In the genomic region with DNA sequence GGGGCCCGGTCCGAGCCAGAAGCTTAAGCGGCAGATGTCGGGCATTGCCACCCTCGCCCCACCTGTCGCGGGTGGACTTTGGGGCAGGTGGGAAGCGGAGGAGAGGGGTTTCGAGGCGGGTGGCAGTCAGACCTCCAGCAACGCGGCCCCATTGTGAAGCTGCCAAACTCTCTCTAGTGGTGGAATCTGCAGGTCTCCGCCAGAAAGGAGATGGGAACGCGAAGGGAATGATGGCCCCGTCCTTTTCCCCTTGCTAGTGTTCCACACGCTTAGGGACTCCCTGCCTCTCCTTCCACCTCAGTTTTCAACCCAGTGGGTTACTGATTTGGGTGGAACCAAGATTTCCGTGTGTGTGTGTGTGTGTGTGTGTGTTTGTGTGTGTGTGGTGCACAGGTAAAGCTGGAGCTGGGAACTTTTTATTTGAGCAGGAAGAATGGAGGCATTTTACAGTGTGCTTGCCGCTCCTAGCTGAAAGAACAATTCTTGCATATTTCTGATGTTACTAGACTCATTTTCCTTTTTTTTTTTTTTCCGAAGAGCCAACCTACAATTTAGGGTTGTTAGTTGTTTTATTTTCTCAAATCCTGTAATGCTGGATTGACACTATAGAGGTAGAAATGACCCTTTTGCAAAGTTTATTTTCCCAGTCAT, we compare ENCODE assay signal across 8 cellular contexts. TPM values are rescaled to one million over a fixed set of nuclear protein-coding genes. Genes with fewer than 3 reads are reported as not detected.
DNase-seq lines count a peak whose midpoint lies in the region; ATAC-seq and TF ChIP-seq lines count a peak whose summit lies in the region.

No MANE protein-coding gene starts in this region.

- H3K27me3 ChIP-seq in PC-9 (ENCODE audit: insufficient read depth, low read depth), result no peaks in the 10 kb centered on the region
- peaks cover 0 to 2% (median 0%) of the 10 kb centered on the region in 4 donors for H3K27me3 ChIP-seq in liver (ENCODE audit: control insufficient read depth in 4 of 4, insufficient read depth in 4 of 4, low read length in 3 of 4)

- H4K20me1 ChIP-seq in PC-9 (ENCODE audit: insufficient read depth), result no peaks in the 10 kb centered on the region

- H3K4me1 ChIP-seq in PC-9 (replicated peaks; ENCODE audit: insufficient read depth) (peaks cover 35% of the 10 kb centered on the region), liver (ENCODE audit: control insufficient read depth in 4 of 4, insufficient read depth in 4 of 4, low read length in 3 of 4) (peaks cover 0 to 19% (median 8%) of the 10 kb centered on the region in 4 donors)

- peaks cover 57% of the 10 kb centered on the region for H3K79me2 ChIP-seq in PC-9 (ENCODE audit: low read depth)

- peak overlapping the region; percentile 88 for H2AFZ ChIP-seq in PC-9

- no peak for TF ChIP-seq RAD21 in liver (IDR thresholded peaks at IDR 0.05)

- CTCF ChIA-PET in PC-9 (lab: Charles Lee), result interaction anchor here (0.5 to 0.7 kb wide), 2 partner anchors 202 to 215 kb away, joined by 3 to 16 read pairs; no protein-coding TSS in a partner anchor

- intact Hi-C loops in PC-9 (cut with micrococcal nuclease; ENCODE audit: unreplicated experiment), result no loop called here

- peak overlapping the region; percentile 73 for H3K27ac ChIP-seq in PC-9
- H3K27ac ChIP-seq in liver (ENCODE audit: low read depth in 1 of 2, low read length in 2 of 2), result peak overlapping the region; percentile 75 to 84

- peak overlapping the region; percentile 78 for H3K4me2 ChIP-seq in PC-9

- no peaks in the 10 kb centered on the region for H3F3A ChIP-seq in PC-9 (ENCODE audit: insufficient read depth, low read depth)

- H3K9me2 ChIP-seq in PC-9 (ENCODE audit: insufficient read depth), result no peaks in the 10 kb centered on the region

- H3K9me3 ChIP-seq in PC-9 (ENCODE audit: insufficient read depth, low read depth), result 0 out of 2 replicates have a peak, but pooled peaks cover 6% of the 10 kb centered on the region
- H3K9me3 ChIP-seq in liver (ENCODE audit: control insufficient read depth in 4 of 4, low read length in 3 of 4), result no peaks in the 10 kb centered on the region

- POLR2A ChIA-PET in PC-9 (lab: Charles Lee; ENCODE audit: unreplicated experiment), result interaction anchor here (0.5 to 0.7 kb wide), 2 partner anchors 11 to 454 kb away, joined by 3 to 6 read pairs; no protein-coding TSS in a partner anchor

- peak; percentile 31 for DNase-seq in AG08395 (ENCODE audit: low spot score)
- peak; percentile 32 for DNase-seq in GM10266 (ENCODE audit: extremely low spot score)
- DNase-seq in PC-9, result peak; percentile 33 to 45
- peak; percentile 41 for DNase-seq in cerebellum (ENCODE audit: low spot score)
- DNase-seq in superior temporal gyrus (ENCODE audit: extremely low spot score), result peak; percentile 70
- DNase-seq in CD1c-positive myeloid dendritic cell (ENCODE audit: extremely low spot score), result no peak

- 7% methylated on average over 20 of the region's 20 CpGs for WGBS in liver

- no peak for ATAC-seq in HG02981 (IDR thresholded peaks at IDR 0.05; ENCODE audit: unreplicated experiment)

- H3K4me3 ChIP-seq in PC-9, result peak overlapping the region; percentile 90
- peak overlapping the region; percentile 67 to 79 (median 77) for H3K4me3 ChIP-seq in liver (ENCODE audit: low read depth in 1 of 3, low read length in 3 of 3)

- BruUV-seq in PC-9 (replicated peaks; lab: Mats Ljungman, UMichigan), result TSS peak; percentile 39

- no peak overlapping the region for H3K9ac ChIP-seq in liver (ENCODE audit: low read depth in 1 of 2, low read length in 2 of 2)

- TF ChIP-seq CTCF in GM10266 (IDR thresholded peaks at IDR 0.05; ENCODE audit: control insufficient read depth, insufficient read depth, low read depth, missing control alignments) (no peak), PC-9 (conservative IDR thresholded peaks at IDR 0.05) (no peak), liver (IDR thresholded peaks at IDR 0.05; ENCODE audit: low read depth, low read length, missing input control) (no peak)

- H3K36me3 ChIP-seq in PC-9 (ENCODE audit: low read depth) (peaks cover 3% of the 10 kb centered on the region; the same call in 1 of the 2 replicates), liver (ENCODE audit: control insufficient read depth in 4 of 4, insufficient read depth in 3 of 4, low read depth in 1 of 4, low read length in 3 of 4) (no peaks in the 10 kb centered on the region)

TF ChIP-seq in liver, 16 proteins besides CTCF, POLR2A, EP300 and RAD21:
- TF ChIP-seq, protein P1, sequence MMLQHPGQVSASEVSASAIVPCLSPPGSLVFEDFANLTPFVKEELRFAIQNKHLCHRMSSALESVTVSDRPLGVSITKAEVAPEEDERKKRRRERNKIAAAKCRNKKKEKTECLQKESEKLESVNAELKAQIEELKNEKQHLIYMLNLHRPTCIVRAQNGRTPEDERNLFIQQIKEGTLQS (IDR thresholded peaks at IDR 0.05), result no peak
- TF ChIP-seq, protein P2, sequence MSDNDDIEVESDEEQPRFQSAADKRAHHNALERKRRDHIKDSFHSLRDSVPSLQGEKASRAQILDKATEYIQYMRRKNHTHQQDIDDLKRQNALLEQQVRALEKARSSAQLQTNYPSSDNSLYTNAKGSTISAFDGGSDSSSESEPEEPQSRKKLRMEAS (IDR thresholded peaks at IDR 0.05), result no peak
- TF ChIP-seq JUND (IDR thresholded peaks at IDR 0.05), result no peak
- TF ChIP-seq HNF4A (conservative IDR thresholded peaks at IDR 0.05), result no peak
- TF ChIP-seq SP1 (IDR thresholded peaks at IDR 0.05), result no peak
- no peak for TF ChIP-seq FOXA2 (IDR thresholded peaks at IDR 0.05)
- TF ChIP-seq, protein P3, sequence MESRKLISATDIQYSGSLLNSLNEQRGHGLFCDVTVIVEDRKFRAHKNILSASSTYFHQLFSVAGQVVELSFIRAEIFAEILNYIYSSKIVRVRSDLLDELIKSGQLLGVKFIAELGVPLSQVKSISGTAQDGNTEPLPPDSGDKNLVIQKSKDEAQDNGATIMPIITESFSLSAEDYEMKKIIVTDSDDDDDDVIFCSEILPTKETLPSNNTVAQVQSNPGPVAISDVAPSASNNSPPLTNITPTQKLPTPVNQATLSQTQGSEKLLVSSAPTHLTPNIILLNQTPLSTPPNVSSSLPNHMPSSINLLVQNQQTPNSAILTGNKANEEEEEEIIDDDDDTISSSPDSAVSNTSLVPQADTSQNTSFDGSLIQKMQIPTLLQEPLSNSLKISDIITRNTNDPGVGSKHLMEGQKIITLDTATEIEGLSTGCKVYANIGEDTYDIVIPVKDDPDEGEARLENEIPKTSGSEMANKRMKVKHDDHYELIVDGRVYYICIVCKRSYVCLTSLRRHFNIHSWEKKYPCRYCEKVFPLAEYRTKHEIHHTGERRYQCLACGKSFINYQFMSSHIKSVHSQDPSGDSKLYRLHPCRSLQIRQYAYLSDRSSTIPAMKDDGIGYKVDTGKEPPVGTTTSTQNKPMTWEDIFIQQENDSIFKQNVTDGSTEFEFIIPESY (IDR thresholded peaks at IDR 0.05), result no peak
- no peak for TF ChIP-seq NR2F2 (IDR thresholded peaks at IDR 0.05)
- no peak for TF ChIP-seq GABPA (IDR thresholded peaks at IDR 0.05 in 1 of 2, conservative IDR thresholded peaks at IDR 0.05 in 1 of 2)
- TF ChIP-seq HNF4G (IDR thresholded peaks at IDR 0.05), result no peak
- TF ChIP-seq RXRA (IDR thresholded peaks at IDR 0.05), result no peak
- no peak for TF ChIP-seq YY1 (IDR thresholded peaks at IDR 0.05)
- TF ChIP-seq, protein P4, sequence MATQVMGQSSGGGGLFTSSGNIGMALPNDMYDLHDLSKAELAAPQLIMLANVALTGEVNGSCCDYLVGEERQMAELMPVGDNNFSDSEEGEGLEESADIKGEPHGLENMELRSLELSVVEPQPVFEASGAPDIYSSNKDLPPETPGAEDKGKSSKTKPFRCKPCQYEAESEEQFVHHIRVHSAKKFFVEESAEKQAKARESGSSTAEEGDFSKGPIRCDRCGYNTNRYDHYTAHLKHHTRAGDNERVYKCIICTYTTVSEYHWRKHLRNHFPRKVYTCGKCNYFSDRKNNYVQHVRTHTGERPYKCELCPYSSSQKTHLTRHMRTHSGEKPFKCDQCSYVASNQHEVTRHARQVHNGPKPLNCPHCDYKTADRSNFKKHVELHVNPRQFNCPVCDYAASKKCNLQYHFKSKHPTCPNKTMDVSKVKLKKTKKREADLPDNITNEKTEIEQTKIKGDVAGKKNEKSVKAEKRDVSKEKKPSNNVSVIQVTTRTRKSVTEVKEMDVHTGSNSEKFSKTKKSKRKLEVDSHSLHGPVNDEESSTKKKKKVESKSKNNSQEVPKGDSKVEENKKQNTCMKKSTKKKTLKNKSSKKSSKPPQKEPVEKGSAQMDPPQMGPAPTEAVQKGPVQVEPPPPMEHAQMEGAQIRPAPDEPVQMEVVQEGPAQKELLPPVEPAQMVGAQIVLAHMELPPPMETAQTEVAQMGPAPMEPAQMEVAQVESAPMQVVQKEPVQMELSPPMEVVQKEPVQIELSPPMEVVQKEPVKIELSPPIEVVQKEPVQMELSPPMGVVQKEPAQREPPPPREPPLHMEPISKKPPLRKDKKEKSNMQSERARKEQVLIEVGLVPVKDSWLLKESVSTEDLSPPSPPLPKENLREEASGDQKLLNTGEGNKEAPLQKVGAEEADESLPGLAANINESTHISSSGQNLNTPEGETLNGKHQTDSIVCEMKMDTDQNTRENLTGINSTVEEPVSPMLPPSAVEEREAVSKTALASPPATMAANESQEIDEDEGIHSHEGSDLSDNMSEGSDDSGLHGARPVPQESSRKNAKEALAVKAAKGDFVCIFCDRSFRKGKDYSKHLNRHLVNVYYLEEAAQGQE (IDR thresholded peaks at IDR 0.05), result no peak
- TF ChIP-seq EGR1 (IDR thresholded peaks at IDR 0.05; ENCODE audit: low read depth in 2 of 2), result no peak
- TF ChIP-seq TAF1 (conservative IDR thresholded peaks at IDR 0.05), result no peak
- no peak for TF ChIP-seq FOXA1 (IDR thresholded peaks at IDR 0.05)

RNA-seq across cellular contexts. Expression of a gene that starts 1.3 kb away (rescaled TPM):
- total RNA-seq in PC-9 (2021) (21.0 and 28.4 TPM in 2 replicates), cerebellum (44.3 TPM), liver (10 to 100 TPM in 1 of 2 donors, under 1 TPM in 1; 0.84 to 18.6 TPM)
- polyA plus RNA-seq in liver, result under 1 TPM; 0.69 to 0.83 TPM
